In the genomic region with DNA sequence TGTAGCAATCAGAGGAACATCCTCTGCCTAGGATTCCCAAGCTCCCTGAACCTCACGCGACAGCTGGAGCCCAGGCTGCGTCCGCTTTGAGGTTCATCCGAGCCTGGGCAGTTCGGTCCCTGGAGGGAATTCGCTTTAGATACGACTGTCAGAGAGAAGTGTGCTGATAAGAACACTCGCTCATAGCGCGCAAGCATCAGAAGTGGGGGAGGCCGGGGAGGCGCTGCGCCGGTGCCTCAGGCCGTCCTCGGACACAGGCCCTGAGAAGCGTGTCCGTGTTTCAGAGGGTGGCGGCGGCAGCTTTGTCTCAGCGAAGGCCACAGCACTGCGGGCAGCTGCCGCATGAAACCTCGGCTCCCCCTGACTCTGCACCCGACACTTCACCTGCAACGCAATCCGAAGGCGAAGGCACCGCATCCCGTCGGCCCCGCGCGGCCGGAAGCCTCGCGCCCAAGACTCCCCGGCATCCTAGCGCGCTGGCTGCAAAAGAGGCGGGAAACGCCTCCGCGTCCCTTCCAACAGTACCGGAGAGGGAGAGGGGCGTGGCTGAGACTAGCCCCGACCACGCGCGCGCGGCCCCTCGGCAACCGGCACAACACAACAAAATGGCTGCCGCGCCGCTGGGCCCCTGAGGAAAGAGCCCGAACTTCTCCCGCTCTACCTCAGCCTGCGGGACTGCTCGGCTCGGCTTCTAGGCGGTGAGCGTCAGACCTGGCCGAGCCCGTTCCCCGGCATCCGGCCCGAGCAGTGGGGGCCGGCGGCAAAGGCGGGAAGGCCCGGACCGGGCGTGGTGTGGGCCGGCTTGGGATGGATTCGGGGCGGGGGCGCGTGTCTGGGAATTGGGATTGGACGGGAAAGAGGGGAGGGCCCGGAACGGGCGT, we compare ENCODE assay signal across 8 cellular contexts. TPM values are rescaled to one million over a fixed set of nuclear protein-coding genes. Genes with fewer than 3 reads are reported as not detected.
A peak's percentile ranks its signal among the peaks of the same experiment; 100 is the strongest.
DNase-seq lines count a peak whose midpoint lies in the region; ATAC-seq and FAIRE-seq lines count a peak whose summit lies in the region.

A gene with protein sequence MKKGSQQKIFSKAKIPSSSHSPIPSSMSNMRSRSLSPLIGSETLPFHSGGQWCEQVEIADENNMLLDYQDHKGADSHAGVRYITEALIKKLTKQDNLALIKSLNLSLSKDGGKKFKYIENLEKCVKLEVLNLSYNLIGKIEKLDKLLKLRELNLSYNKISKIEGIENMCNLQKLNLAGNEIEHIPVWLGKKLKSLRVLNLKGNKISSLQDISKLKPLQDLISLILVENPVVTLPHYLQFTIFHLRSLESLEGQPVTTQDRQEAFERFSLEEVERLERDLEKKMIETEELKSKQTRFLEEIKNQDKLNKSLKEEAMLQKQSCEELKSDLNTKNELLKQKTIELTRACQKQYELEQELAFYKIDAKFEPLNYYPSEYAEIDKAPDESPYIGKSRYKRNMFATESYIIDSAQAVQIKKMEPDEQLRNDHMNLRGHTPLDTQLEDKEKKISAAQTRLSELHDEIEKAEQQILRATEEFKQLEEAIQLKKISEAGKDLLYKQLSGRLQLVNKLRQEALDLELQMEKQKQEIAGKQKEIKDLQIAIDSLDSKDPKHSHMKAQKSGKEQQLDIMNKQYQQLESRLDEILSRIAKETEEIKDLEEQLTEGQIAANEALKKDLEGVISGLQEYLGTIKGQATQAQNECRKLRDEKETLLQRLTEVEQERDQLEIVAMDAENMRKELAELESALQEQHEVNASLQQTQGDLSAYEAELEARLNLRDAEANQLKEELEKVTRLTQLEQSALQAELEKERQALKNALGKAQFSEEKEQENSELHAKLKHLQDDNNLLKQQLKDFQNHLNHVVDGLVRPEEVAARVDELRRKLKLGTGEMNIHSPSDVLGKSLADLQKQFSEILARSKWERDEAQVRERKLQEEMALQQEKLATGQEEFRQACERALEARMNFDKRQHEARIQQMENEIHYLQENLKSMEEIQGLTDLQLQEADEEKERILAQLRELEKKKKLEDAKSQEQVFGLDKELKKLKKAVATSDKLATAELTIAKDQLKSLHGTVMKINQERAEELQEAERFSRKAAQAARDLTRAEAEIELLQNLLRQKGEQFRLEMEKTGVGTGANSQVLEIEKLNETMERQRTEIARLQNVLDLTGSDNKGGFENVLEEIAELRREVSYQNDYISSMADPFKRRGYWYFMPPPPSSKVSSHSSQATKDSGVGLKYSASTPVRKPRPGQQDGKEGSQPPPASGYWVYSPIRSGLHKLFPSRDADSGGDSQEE (N-terminal part only) (plus strand): TSS at position 586 of the 881 bp plus-strand sequence. CDS start 13,372 bp downstream, outside the sequence.

- no peaks in the 10 kb centered on the region for H3K36me3 ChIP-seq in ectodermal cell (ENCODE audit: control insufficient read depth, insufficient read depth, low read length)

- no peaks in the 10 kb centered on the region for H3K4me1 ChIP-seq in ectodermal cell (ENCODE audit: control insufficient read depth, insufficient read depth, low read length)

- DNase-seq in COLO668 (lab: John Stamatoyannopoulos, UW; ENCODE audit: unreplicated experiment) (peak; percentile 96), HTR-8/SVneo (ENCODE audit: insufficient read length, low spot score) (peak; percentile 68), NOMO-1 (lab: John Stamatoyannopoulos, UW; ENCODE audit: unreplicated experiment in 2 of 2) (peak; percentile 93 to 97), medulla oblongata (ENCODE audit: extremely low spot score) (peak; percentile 84)
- peak; percentile 94 for DNase-seq in activated CD8-positive, alpha-beta memory T cell treated with anti-CD3 and anti-CD28 coated beads for 24 hours
- DNase-seq in stimulated activated CD4-positive, alpha-beta T cell treated with anti-CD3 and anti-CD28 coated beads, TNF-alpha, amount 100 ng/mL, for 48 hours (ENCODE audit: low read depth in 3 of 3): peak; percentile 93 to 95 (median 94)

- FAIRE-seq in HTR-8/SVneo (lab: Jason Lieb, UNC): no peak

- ATAC-seq in GM21367 (IDR thresholded peaks at IDR 0.05; ENCODE audit: unreplicated experiment): peak; percentile 59

- H3K27ac ChIP-seq in ectodermal cell (ENCODE audit: insufficient read depth, low read depth, low read length, poor library complexity, severe bottlenecking): peak within 1 kb of the TSS; percentile 93

- no peaks in the 10 kb centered on the region for H3K9me3 ChIP-seq in ectodermal cell (ENCODE audit: control insufficient read depth, low read length)

- H3K4me3 ChIP-seq in ectodermal cell (ENCODE audit: insufficient read depth, low read depth, low read length): peak within 1 kb of the TSS; percentile 67

- WGBS in ectodermal cell, 2 experiments: 1% methylated on average over 85 of the region's 85 CpGs

- H3K27me3 ChIP-seq in ectodermal cell (ENCODE audit: control insufficient read depth, insufficient read depth, low read length, poor library complexity, severe bottlenecking): peaks cover 40% of the 10 kb centered on the region

RNA-seq across cellular contexts. Expression of the gene that starts here (rescaled TPM):
- polyA plus RNA-seq in ectodermal cell (2013, experiment 1 of 4): 24.8 TPM
- polyA plus RNA-seq in ectodermal cell (2013, experiment 2 of 4): 25.7 TPM
- 24.0 TPM for polyA plus RNA-seq in ectodermal cell (2013, experiment 3 of 4)
- 24.7 TPM for polyA plus RNA-seq in ectodermal cell (2013, experiment 4 of 4)

Comparison
In these comparisons a context has a peak if more than half of its experiments do, and no peak if none do; other contexts are left out.
1. Peak in every context shown above with its lines: DNase-seq, ATAC-seq, H3K4me3 ChIP-seq and H3K27ac ChIP-seq.